In genomic region chr2:150486539-150487484, GRCh38 we compare ENCODE assay signal across 8 cellular contexts. TPM values are rescaled to one million over a fixed set of nuclear protein-coding genes. Genes with fewer than 3 reads are reported as not detected.
A peak's percentile ranks its signal among the peaks of the same experiment; 100 is the strongest.
DNase-seq lines count a peak whose midpoint lies in the region; ATAC-seq, FAIRE-seq and TF ChIP-seq lines count a peak whose summit lies in the region.

No MANE protein-coding gene starts in this region.

- no peaks in the 10 kb centered on the region for H3K9me3 Mint-ChIP-seq in nephron

- TF ChIP-seq CTCF in Peyer's patch (IDR thresholded peaks at IDR 0.05) (no peak), nephron (IDR thresholded peaks at IDR 0.05; ENCODE audit: unreplicated experiment in 3 of 3) (no peak)

- H3K9me3 ChIP-seq in Peyer's patch: no peaks in the 10 kb centered on the region

- peak overlapping the region; percentile 94 to 98 (median 96) for H3K27ac Mint-ChIP-seq in nephron

- no peaks in the 10 kb centered on the region for H3K27me3 ChIP-seq in Peyer's patch

- peaks cover 3% of the 10 kb centered on the region for H3K27me3 Mint-ChIP-seq in nephron (ENCODE audit: low read depth)

- TF ChIP-seq POLR2A in Peyer's patch (IDR thresholded peaks at IDR 0.05) (no peak), H54 (IDR thresholded peaks at IDR 0.05; ENCODE audit: low read depth, low read length) (no peak)

- ATAC-seq in esophagus mucosa: peak; percentile 5
- no peak for ATAC-seq in GM19035 (IDR thresholded peaks at IDR 0.05; ENCODE audit: unreplicated experiment)

- H3K27ac ChIP-seq in Peyer's patch: peak overlapping the region; percentile 64 to 96 (median 91)

- no peak for FAIRE-seq in H54 (lab: Jason Lieb, UNC)

- peak overlapping the region; percentile 95 to 98 (median 98) for H3K4me3 Mint-ChIP-seq in nephron

- peaks cover 29% of the 10 kb centered on the region for H3K4me1 Mint-ChIP-seq in nephron

- peaks cover 6% of the 10 kb centered on the region for H3K36me3 Mint-ChIP-seq in nephron (ENCODE audit: low read depth)

- H3K4me1 ChIP-seq in Peyer's patch: peaks cover 0 to 25% (median 0%) of the 10 kb centered on the region in 4 donors

- no peaks in the 10 kb centered on the region for H3K36me3 ChIP-seq in Peyer's patch

- H3K4me3 ChIP-seq in Peyer's patch: peak overlapping the region; percentile 37 to 92 (median 58)

- peak; percentile 28 to 72 for DNase-seq in NCI-H524 (lab: John Stamatoyannopoulos, UW)
- DNase-seq in NCI-H524 treated with DMSO at 0.1 percent for 48 hours (lab: John Stamatoyannopoulos, UW): no peak
- peak in 2 of 3 donors; percentile 53 to 64 for DNase-seq in Peyer's patch
- DNase-seq in H54 (ENCODE audit: insufficient read length, low spot score): no peak
- no peak for DNase-seq in effector CD4-positive, alpha-beta T cell

RNA-seq across cellular contexts. Expression of gene RND3, which starts 0.7 kb away (rescaled TPM):
- 10 to 100 TPM; 14.9 to 80.6 (median 46.7) TPM for total RNA-seq in Peyer's patch
- 62.3 TPM for total RNA-seq in esophagus mucosa

Comparison
In these comparisons a context has a peak if more than half of its experiments do, and no peak if none do; other contexts are left out.
1. DNase-seq: peak in NCI-H524 (2 of 2) and Peyer's patch (2 of 3); none in NCI-H524 treated with DMSO at 0.1 percent for 48 hours (single experiment), H54 (single experiment) and effector CD4-positive, alpha-beta T cell (single experiment).